Comparison of ENCODE assay signal across 17 cellular contexts in genomic region chr11:4699697-4700435, GRCh38. TPM values are rescaled to one million over a fixed set of nuclear protein-coding genes. Genes with fewer than 3 reads are reported as not detected.
DNase-seq lines count a peak whose midpoint lies in the region; ATAC-seq and TF ChIP-seq lines count a peak whose summit lies in the region.
"Had no signal": no experiment of that assay in that cellular context is flagged by ENCODE, and none has a peak within 500 bp of the region (broad histone marks: within the 10 kb centered on the region; RNA-seq: fewer than 3 reads in every experiment).

No MANE protein-coding gene starts in this region.

- POLR2A ChIA-PET in activated CD4-positive, alpha-beta T cell treated with anti-CD3 and anti-CD28 coated beads for 36 hours (lab: Charles Lee): no interaction called here

- no peak for DNase-seq in activated CD4-positive, alpha-beta T cell treated with anti-CD3 and anti-CD28 coated beads for 36 hours
- DNase-seq in activated CD4-positive, alpha-beta T cell treated with anti-CD3 and anti-CD28 coated beads for 1 hour: no peak
- DNase-seq in HuH-7 (ENCODE audit: low spot score) (no peak), heart left ventricle (no peak), caudate nucleus (lab: John Stamatoyannopoulos, UW) (no peak)
- no peak for DNase-seq in T-helper 2 cell treated with Interferon-gamma antibody and Interleukin-4, amounts not matched to agents 5 μg/mL and 100 μg/mL, for 36 hours (ENCODE audit: low spot score)
- DNase-seq: DMS53; Right ventricle myocardium superior; stimulated activated CD4-positive, alpha-beta T cell treated with anti-CD3 and anti-CD28 coated beads, Interleukin-15, amount 100 ng/mL, for 24 hours; stimulated activated naive CD8-positive, alpha-beta T cell treated with anti-CD3 and anti-CD28 coated beads, Interleukin-15, Interleukin-2, amounts not matched to agents 100 U/mL and 50 U/mL, for 24 hours had no signal

- no peaks in the 10 kb centered on the region for H3K9me3 Mint-ChIP-seq in activated CD4-positive, alpha-beta T cell treated with anti-CD3 and anti-CD28 coated beads for 36 hours (ENCODE audit: low read depth)
- no peaks in the 10 kb centered on the region for H3K9me3 Mint-ChIP-seq in T-helper 2 cell treated with Interferon-gamma antibody and Interleukin-4, amounts not matched to agents 5 μg/mL and 100 μg/mL, for 36 hours
- H3K9me3 Mint-ChIP-seq: neural crest cell had no signal

- no peaks in the 10 kb centered on the region for H3K36me3 ChIP-seq in heart left ventricle

- H3K27me3 ChIP-seq in heart left ventricle: no peaks in the 10 kb centered on the region

- TF ChIP-seq POLR2A in heart left ventricle (IDR thresholded peaks at IDR 0.05): no peak

- H3K27me3 Mint-ChIP-seq in activated CD4-positive, alpha-beta T cell treated with anti-CD3 and anti-CD28 coated beads for 36 hours: peaks cover 10% of the 10 kb centered on the region
- H3K27me3 Mint-ChIP-seq in T-helper 2 cell treated with Interferon-gamma antibody and Interleukin-4, amounts not matched to agents 5 μg/mL and 100 μg/mL, for 36 hours (ENCODE audit: low read depth): peaks cover 4% of the 10 kb centered on the region

- peak; percentile 33 for ATAC-seq in activated CD4-positive, alpha-beta T cell treated with anti-CD3 and anti-CD28 coated beads for 36 hours
- ATAC-seq in GM21723 (IDR thresholded peaks at IDR 0.05; ENCODE audit: unreplicated experiment): peak; percentile 98
- peak; percentile 84 for ATAC-seq in HG03135 (IDR thresholded peaks at IDR 0.05; ENCODE audit: unreplicated experiment)
- ATAC-seq in heart left ventricle: no peak
- ATAC-seq: stimulated activated naive CD8-positive, alpha-beta T cell treated with anti-CD3 and anti-CD28 coated beads, Interleukin-15, Interleukin-2, amounts not matched to agents 100 U/mL and 50 U/mL, for 24 hours had no signal

- H3K4me1 ChIP-seq in heart left ventricle: peaks cover 0 to 7% (median 0%) of the 10 kb centered on the region in 12 donors

- no peak for TF ChIP-seq CTCF in heart left ventricle (IDR thresholded peaks at IDR 0.05)

- no peak overlapping the region for H3K27ac Mint-ChIP-seq in activated CD4-positive, alpha-beta T cell treated with anti-CD3 and anti-CD28 coated beads for 36 hours
- no peak overlapping the region for H3K27ac Mint-ChIP-seq in T-helper 2 cell treated with Interferon-gamma antibody and Interleukin-4, amounts not matched to agents 5 μg/mL and 100 μg/mL, for 36 hours

- H3K4me3 ChIP-seq in heart left ventricle: no peak overlapping the region

- intact Hi-C loops in activated CD4-positive, alpha-beta T cell treated with anti-CD3 and anti-CD28 coated beads for 36 hours (cut with DNase I, micrococcal nuclease): no loop called here
- intact Hi-C loops in heart left ventricle (cut with DNase I): loop anchor here in 1 of 10 donors (5.0 kb wide), 1 partner anchor 53 kb away; no protein-coding TSS in a partner anchor

- no peaks in the 10 kb centered on the region for H3K36me3 Mint-ChIP-seq in activated CD4-positive, alpha-beta T cell treated with anti-CD3 and anti-CD28 coated beads for 36 hours (ENCODE audit: low read depth)
- H3K36me3 Mint-ChIP-seq in T-helper 2 cell treated with Interferon-gamma antibody and Interleukin-4, amounts not matched to agents 5 μg/mL and 100 μg/mL, for 36 hours (ENCODE audit: low read depth): no peaks in the 10 kb centered on the region

- H3K27ac ChIP-seq in heart left ventricle: no peak overlapping the region
- H3K27ac ChIP-seq in caudate nucleus (ENCODE audit: low read depth, low read length): no peak overlapping the region
- H3K27ac ChIP-seq: 22Rv1 had no signal

- H3K4me1 Mint-ChIP-seq in activated CD4-positive, alpha-beta T cell treated with anti-CD3 and anti-CD28 coated beads for 36 hours: no peaks in the 10 kb centered on the region
- peaks cover 7% of the 10 kb centered on the region for H3K4me1 Mint-ChIP-seq in T-helper 2 cell treated with Interferon-gamma antibody and Interleukin-4, amounts not matched to agents 5 μg/mL and 100 μg/mL, for 36 hours (ENCODE audit: low read depth)

- H3K4me3 Mint-ChIP-seq in activated CD4-positive, alpha-beta T cell treated with anti-CD3 and anti-CD28 coated beads for 36 hours: no peak overlapping the region
- H3K4me3 Mint-ChIP-seq in T-helper 2 cell treated with Interferon-gamma antibody and Interleukin-4, amounts not matched to agents 5 μg/mL and 100 μg/mL, for 36 hours: no peak overlapping the region
- H3K4me3 Mint-ChIP-seq: neural crest cell had no signal

- H3K9me3 ChIP-seq in heart left ventricle: no peaks in the 10 kb centered on the region

- WGBS in heart left ventricle, 4 donors: 95 to 96% (median 96%) methylated on average over 3 of the region's 3 CpGs

- CTCF ChIA-PET in activated CD4-positive, alpha-beta T cell treated with anti-CD3 and anti-CD28 coated beads for 36 hours (lab: Charles Lee): no interaction called here

RNA-seq across cellular contexts. Expression of gene OR51E2, which starts 2.2 kb away (rescaled TPM):
- total RNA-seq in activated CD4-positive, alpha-beta T cell treated with anti-CD3 and anti-CD28 coated beads for 36 hours: not detected
- total RNA-seq in heart left ventricle: under 1 TPM in 5 of 9 donors, not detected in 4; 0.10 to 0.50 (median 0.30) TPM
- polyA plus RNA-seq in heart left ventricle: under 1 TPM; 0.08 to 0.11 TPM
- total RNA-seq: NCI-H460, neural crest cell had no signal

RNA-seq across cellular contexts. Expression of gene MMP26, which starts 4.7 kb away (rescaled TPM):
- total RNA-seq in activated CD4-positive, alpha-beta T cell treated with anti-CD3 and anti-CD28 coated beads for 36 hours: not detected
- total RNA-seq in heart left ventricle: not detected
- polyA plus RNA-seq in heart left ventricle: not detected
- total RNA-seq: fibroblast of villous mesenchyme, H4, NCI-H460, neural crest cell, Right ventricle myocardium superior had no signal

RNA-seq across cellular contexts. Expression of gene OR51E1, which starts 56.1 kb away (rescaled TPM):
- not detected for total RNA-seq in activated CD4-positive, alpha-beta T cell treated with anti-CD3 and anti-CD28 coated beads for 36 hours
- 1 to 10 TPM in 8 of 9 donors, under 1 TPM in 1; 0.69 to 4.3 (median 2.2) TPM for total RNA-seq in heart left ventricle
- polyA plus RNA-seq in heart left ventricle: 1 to 10 TPM; 1.8 to 2.1 TPM
- total RNA-seq: fibroblast of villous mesenchyme, H4, NCI-H460, neural crest cell had no signal

Comparison
In these comparisons a context has a peak if more than half of its experiments do, and no peak if none do; other contexts are left out.
1. ATAC-seq: peak in activated CD4-positive, alpha-beta T cell treated with anti-CD3 and anti-CD28 coated beads for 36 hours (single experiment), GM21723 (single experiment) and HG03135 (single experiment); none in heart left ventricle (0 of 4).